ENCODE assay signal across 30 cellular contexts in the genomic region with DNA sequence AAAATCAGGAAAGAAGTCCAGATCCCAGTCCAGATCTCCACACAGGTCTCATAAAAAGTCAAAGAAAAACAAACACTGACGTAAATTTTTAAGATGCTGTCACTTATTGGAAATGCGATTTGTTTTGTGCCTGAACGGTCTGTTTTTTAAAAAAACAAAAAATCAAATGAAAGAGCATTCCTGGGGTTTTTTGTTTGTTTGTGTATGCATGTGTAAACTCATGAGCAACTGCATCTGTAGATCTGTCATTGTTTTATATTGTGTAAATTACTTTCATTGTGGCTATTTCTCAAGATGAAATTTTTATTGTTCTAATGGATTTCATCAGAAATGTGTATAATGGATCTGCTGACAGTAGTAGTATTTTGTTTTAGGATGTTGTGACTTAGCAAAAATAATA.
"Had no signal": no experiment of that assay in that cellular context is flagged by ENCODE, and none has a peak within 500 bp of the region (broad histone marks: within the 10 kb centered on the region; RNA-seq: fewer than 3 reads in every experiment).

No MANE protein-coding gene starts in this region.

- H3K27me3 ChIP-seq: adrenal gland, MG63 had no signal

- DNase-seq: activated CD4-positive, alpha-beta memory T cell treated with anti-CD3 and anti-CD28 coated beads for 36 hours; activated CD4-positive, alpha-beta T cell treated with anti-CD3 and anti-CD28 coated beads, Interleukin-2, amount 10 ng/mL, durations not matched to agents 7 days and 5 days; activated CD4-positive, CD25-positive, alpha-beta regulatory T cell treated with anti-CD3 and anti-CD28 coated beads, Interleukin-2, amount 50 U/mL, for 72 hours; activated CD8-positive, alpha-beta memory T cell treated with anti-CD3 and anti-CD28 coated beads for 24 hours; activated gamma-delta T cell; activated naive CD4-positive, alpha-beta T cell treated with anti-CD3 and anti-CD28 coated beads for 36 hours; activated naive CD8-positive, alpha-beta T cell treated with anti-CD3 and anti-CD28 coated beads, Interleukin-2, amount 10 ng/mL, durations not matched to agents 7 days and 5 days; activated T-cell treated with anti-CD3 and anti-CD28 coated beads, Interleukin-2, amount 50 U/mL, for 48 hours; adrenal gland; anterior cingulate cortex; KG1; MG63; MV-4-11; NCI-H1092 treated with DMSO at 0.1 percent for 48 hours; NCI-H1417 treated with DMSO at 0.1 percent for 48 hours; NCI-H1694; NCI-H2029; NCI-H2107; NCI-H2171 treated with DMSO at 0.1 percent for 48 hours; NCI-H345; NCI-H510A; NCI-H526 treated with DMSO at 0.1 percent for 48 hours; NCI-H82; RPMI8226 had no signal

- H3K27ac ChIP-seq: adrenal gland had no signal

- H3K9me3 ChIP-seq: adrenal gland, MG63 had no signal

- H3K9me3 Mint-ChIP-seq: activated CD4-positive, alpha-beta memory T cell treated with anti-CD3 and anti-CD28 coated beads for 36 hours; activated CD4-positive, alpha-beta T cell treated with anti-CD3 and anti-CD28 coated beads, Interleukin-2, amount 10 ng/mL, durations not matched to agents 7 days and 5 days; activated naive CD4-positive, alpha-beta T cell treated with anti-CD3 and anti-CD28 coated beads for 36 hours; activated naive CD8-positive, alpha-beta T cell treated with anti-CD3 and anti-CD28 coated beads, Interleukin-2, amount 10 ng/mL, durations not matched to agents 7 days and 5 days; activated T-helper 17 cell treated with anti-CD3 and anti-CD28 coated beads, Interleukin-2, amount 50 U/mL, for 72 hours; central memory CD8-positive, alpha-beta T cell; T-helper 1 cell treated with Interleukin-12 subunit alpha and Interleukin-12 subunit beta and Interleukin-4 antibody, amounts not matched to agents 30 μg/mL and 1 μg/mL, for 36 hours; WTC11 had no signal

- ATAC-seq: activated T-helper 17 cell treated with anti-CD3 and anti-CD28 coated beads, Interleukin-2, amount 50 U/mL, for 72 hours; Panc1; Right ventricle myocardium inferior; WTC11 had no signal

- H3K4me1 Mint-ChIP-seq: central memory CD8-positive, alpha-beta T cell had no signal

- H3K4me1 ChIP-seq: adrenal gland had no signal

- H3K4me3 Mint-ChIP-seq: activated CD4-positive, alpha-beta memory T cell treated with anti-CD3 and anti-CD28 coated beads for 36 hours; activated CD4-positive, alpha-beta T cell treated with anti-CD3 and anti-CD28 coated beads, Interleukin-2, amount 10 ng/mL, durations not matched to agents 7 days and 5 days; activated naive CD4-positive, alpha-beta T cell treated with anti-CD3 and anti-CD28 coated beads for 36 hours; activated naive CD8-positive, alpha-beta T cell treated with anti-CD3 and anti-CD28 coated beads, Interleukin-2, amount 10 ng/mL, durations not matched to agents 7 days and 5 days; activated T-helper 17 cell treated with anti-CD3 and anti-CD28 coated beads, Interleukin-2, amount 50 U/mL, for 72 hours; central memory CD8-positive, alpha-beta T cell; T-helper 1 cell treated with Interleukin-12 subunit alpha and Interleukin-12 subunit beta and Interleukin-4 antibody, amounts not matched to agents 30 μg/mL and 1 μg/mL, for 36 hours; WTC11 had no signal

- H3K4me3 ChIP-seq: adrenal gland, MG63 had no signal

- H3K27ac Mint-ChIP-seq: activated CD4-positive, alpha-beta memory T cell treated with anti-CD3 and anti-CD28 coated beads for 36 hours; activated CD4-positive, alpha-beta T cell treated with anti-CD3 and anti-CD28 coated beads, Interleukin-2, amount 10 ng/mL, durations not matched to agents 7 days and 5 days; activated naive CD4-positive, alpha-beta T cell treated with anti-CD3 and anti-CD28 coated beads for 36 hours; activated naive CD8-positive, alpha-beta T cell treated with anti-CD3 and anti-CD28 coated beads, Interleukin-2, amount 10 ng/mL, durations not matched to agents 7 days and 5 days; activated T-helper 17 cell treated with anti-CD3 and anti-CD28 coated beads, Interleukin-2, amount 50 U/mL, for 72 hours; T-helper 1 cell treated with Interleukin-12 subunit alpha and Interleukin-12 subunit beta and Interleukin-4 antibody, amounts not matched to agents 30 μg/mL and 1 μg/mL, for 36 hours; WTC11 had no signal

- H3K27me3 Mint-ChIP-seq: activated CD4-positive, alpha-beta memory T cell treated with anti-CD3 and anti-CD28 coated beads for 36 hours; activated CD4-positive, alpha-beta T cell treated with anti-CD3 and anti-CD28 coated beads, Interleukin-2, amount 10 ng/mL, durations not matched to agents 7 days and 5 days; activated naive CD8-positive, alpha-beta T cell treated with anti-CD3 and anti-CD28 coated beads, Interleukin-2, amount 10 ng/mL, durations not matched to agents 7 days and 5 days; activated T-helper 17 cell treated with anti-CD3 and anti-CD28 coated beads, Interleukin-2, amount 50 U/mL, for 72 hours; central memory CD8-positive, alpha-beta T cell had no signal
